In genomic region chr11:74749965-74750296, GRCh38 we compare ENCODE assay signal across 8 cellular contexts. TPM values are rescaled to one million over a fixed set of nuclear protein-coding genes. Genes with fewer than 3 reads are reported as not detected.
DNase-seq lines count a peak whose midpoint lies in the region; ATAC-seq and TF ChIP-seq lines count a peak whose summit lies in the region.

No MANE protein-coding gene starts in this region.

- no peaks in the 10 kb centered on the region for H3K9me3 ChIP-seq in right lobe of liver
- no peaks in the 10 kb centered on the region for H3K9me3 ChIP-seq in tibial nerve

- no peaks in the 10 kb centered on the region for H3K27me3 ChIP-seq in right lobe of liver
- H3K27me3 ChIP-seq in tibial nerve: no peaks in the 10 kb centered on the region

- peaks cover 49% of the 10 kb centered on the region for H3K4me1 Mint-ChIP-seq in activated naive CD4-positive, alpha-beta T cell treated with anti-CD3 and anti-CD28 coated beads for 36 hours (ENCODE audit: low read depth)

- no peak for TF ChIP-seq CTCF in right lobe of liver (IDR thresholded peaks at IDR 0.05)
- no peak for TF ChIP-seq CTCF in tibial nerve (IDR thresholded peaks at IDR 0.05)

- ATAC-seq in right lobe of liver: no peak

- peaks cover 7% of the 10 kb centered on the region for H3K36me3 Mint-ChIP-seq in activated naive CD4-positive, alpha-beta T cell treated with anti-CD3 and anti-CD28 coated beads for 36 hours (ENCODE audit: low read depth)

- H3K27ac ChIP-seq in angular gyrus (ENCODE audit: low read depth, low read length): peak overlapping the region; percentile 11
- peak overlapping the region in 1 of 3 donors; percentile 90 for H3K27ac ChIP-seq in right lobe of liver
- H3K27ac ChIP-seq in tibial nerve: peak overlapping the region in 2 of 4 donors; percentile 85 to 98

- peak overlapping the region; percentile 83 for H3K4me3 Mint-ChIP-seq in activated naive CD4-positive, alpha-beta T cell treated with anti-CD3 and anti-CD28 coated beads for 36 hours

- WGBS in right lobe of liver (ENCODE audit: insufficient coverage, low coverage, low lambda C conversion rate, missing lambda C conversion rate): 14% methylated on average over 2 of the region's 2 CpGs
- WGBS in tibial nerve, 2 donors: 3 to 7% methylated on average over 2 of the region's 2 CpGs

- TF ChIP-seq POLR2A in right lobe of liver (IDR thresholded peaks at IDR 0.05): no peak
- no peak for TF ChIP-seq POLR2A in tibial nerve (IDR thresholded peaks at IDR 0.05)

- no peak for TF ChIP-seq EP300 in tibial nerve (IDR thresholded peaks at IDR 0.05)

- no peaks in the 10 kb centered on the region for H3K9me3 Mint-ChIP-seq in activated naive CD4-positive, alpha-beta T cell treated with anti-CD3 and anti-CD28 coated beads for 36 hours

- H3K36me3 ChIP-seq in right lobe of liver (no peaks in the 10 kb centered on the region), tibial nerve (no peaks in the 10 kb centered on the region)

- no peak overlapping the region for H3K27ac Mint-ChIP-seq in activated naive CD4-positive, alpha-beta T cell treated with anti-CD3 and anti-CD28 coated beads for 36 hours

- CTCF ChIA-PET in activated naive CD4-positive, alpha-beta T cell treated with anti-CD3 and anti-CD28 coated beads for 36 hours (lab: Charles Lee): interaction anchor here (0.6 kb wide), 1 partner anchor 302 kb away, joined by 3 read pairs; no protein-coding TSS in a partner anchor

- H3K27me3 Mint-ChIP-seq in activated naive CD4-positive, alpha-beta T cell treated with anti-CD3 and anti-CD28 coated beads for 36 hours (ENCODE audit: low read depth): no peaks in the 10 kb centered on the region

- intact Hi-C loops in activated naive CD4-positive, alpha-beta T cell treated with anti-CD3 and anti-CD28 coated beads for 36 hours (cut with micrococcal nuclease): loop anchor here (2.0 kb wide), 3 partner anchors 33 to 351 kb away; partner anchors contain the start of genes PGM2L1, SPCS2 and XRRA1
- intact Hi-C loops in right lobe of liver (cut with DNase I): no loop called here

- H3K4me3 ChIP-seq in right lobe of liver (peak overlapping the region; percentile 53 to 81 (median 69)), tibial nerve (peak overlapping the region in 3 of 4 donors; percentile 65 to 99 (median 98))

- DNase-seq in activated naive CD4-positive, alpha-beta T cell treated with anti-CD3 and anti-CD28 coated beads for 36 hours: no peak
- DNase-seq in activated naive CD4-positive, alpha-beta T cell (lab: John Stamatoyannopoulos, UW): no peak
- DNase-seq in right lobe of liver (no peak), tibial nerve (ENCODE audit: low spot score in 2 of 2) (no peak), glomerular visceral epithelial cell (ENCODE audit: extremely low spot score) (no peak), NCI-H1417 (lab: John Stamatoyannopoulos, UW) (no peak), anterior cingulate cortex (lab: John Stamatoyannopoulos, UW) (no peak)

- H3K4me1 ChIP-seq in right lobe of liver (peaks cover 0 to 41% (median 5%) of the 10 kb centered on the region in 4 donors), tibial nerve (peaks cover 0 to 56% (median 29%) of the 10 kb centered on the region in 4 donors)

RNA-seq across cellular contexts. Expression of gene RNF169, which starts 1.3 kb away (rescaled TPM):
- 10 to 100 TPM; 15.8 to 16.0 TPM for total RNA-seq in activated naive CD4-positive, alpha-beta T cell treated with anti-CD3 and anti-CD28 coated beads for 36 hours
- total RNA-seq in right lobe of liver (1 to 10 TPM; 4.7 to 7.7 (median 6.8) TPM), tibial nerve (10 to 100 TPM; 20.1 to 23.4 (median 22.3) TPM)

RNA-seq across cellular contexts. Expression of gene CHRDL2, which starts 18.7 kb away (rescaled TPM):
- total RNA-seq in activated naive CD4-positive, alpha-beta T cell treated with anti-CD3 and anti-CD28 coated beads for 36 hours: not detected
- total RNA-seq in right lobe of liver: 10 to 100 TPM in 5 of 6 experiments, 1 to 10 TPM in 1; 2.9 to 41.4 (median 23.9) TPM
- not detected for total RNA-seq in tibial nerve
